In the genomic region with DNA sequence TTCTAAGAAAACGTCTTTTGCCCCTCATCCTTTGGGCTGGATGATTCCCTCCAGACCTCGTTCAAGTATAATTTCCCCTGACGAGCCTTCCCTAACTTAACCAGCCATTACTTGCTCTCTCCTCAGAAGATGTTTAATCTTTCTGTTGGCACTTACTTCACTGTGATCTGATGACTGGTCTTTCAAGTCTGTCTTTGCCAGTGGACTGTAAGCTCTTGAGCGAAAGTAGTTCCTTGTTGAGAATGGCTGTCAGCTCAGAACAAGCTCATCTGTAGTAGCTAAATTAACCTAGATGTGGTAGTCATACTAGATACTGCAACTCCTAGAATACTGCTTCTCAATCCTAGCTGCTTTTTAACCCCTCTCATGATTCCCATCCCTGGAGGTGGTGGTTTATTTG, we compare ENCODE assay signal across 34 cellular contexts.
"Had no signal": no experiment of that assay in that cellular context is flagged by ENCODE, and none has a peak within 500 bp of the region (broad histone marks: within the 10 kb centered on the region; RNA-seq: fewer than 3 reads in every experiment).

No MANE protein-coding gene starts in this region.

- H3K9ac ChIP-seq: SK-N-SH had no signal

- H3K9me3 Mint-ChIP-seq: activated CD4-positive, alpha-beta memory T cell treated with anti-CD3 and anti-CD28 coated beads for 36 hours; activated naive CD4-positive, alpha-beta T cell treated with anti-CD3 and anti-CD28 coated beads, Interleukin-2, amount 10 ng/mL, durations not matched to agents 7 days and 5 days; activated naive CD8-positive, alpha-beta T cell treated with anti-CD3 and anti-CD28 coated beads, Interleukin-2, amount 50 U/mL, for 24 hours; activated T-cell treated with anti-CD3 and anti-CD28 coated beads, Interleukin-2, amount 50 U/mL, for 4 hours; activated T-helper 1 cell treated with anti-CD3 and anti-CD28 coated beads, Interleukin-12 subunit alpha, Interleukin-12 subunit beta, Interleukin-2, Interleukin-4 antibody, amounts not matched to agents 30 ng/mL and 10 ng/mL and 1 ng/mL, durations not matched to agents 14 hours and 24 hours and 36 hours; brain; T-helper 1 cell treated with Interleukin-12 subunit alpha and Interleukin-12 subunit beta and Interleukin-4 antibody, amounts not matched to agents 30 μg/mL and 1 μg/mL, for 36 hours; T-helper 2 cell treated with Interferon-gamma antibody and Interleukin-4, amounts not matched to agents 5 μg/mL and 100 μg/mL, for 36 hours had no signal

- ATAC-seq: activated naive CD8-positive, alpha-beta T cell treated with anti-CD3 and anti-CD28 coated beads, Interleukin-2, amount 50 U/mL, for 24 hours; activated T-cell treated with anti-CD3 and anti-CD28 coated beads, Interleukin-2, amount 50 U/mL, for 4 hours; PC-3 had no signal

- H3K27me3 ChIP-seq: MG63, Peyer's patch, SJSA1 had no signal

- H3K4me3 Mint-ChIP-seq: activated CD4-positive, alpha-beta memory T cell treated with anti-CD3 and anti-CD28 coated beads for 36 hours; activated naive CD4-positive, alpha-beta T cell treated with anti-CD3 and anti-CD28 coated beads, Interleukin-2, amount 10 ng/mL, durations not matched to agents 7 days and 5 days; activated naive CD8-positive, alpha-beta T cell; activated naive CD8-positive, alpha-beta T cell treated with anti-CD3 and anti-CD28 coated beads, Interleukin-2, amount 50 U/mL, for 24 hours; activated T-cell treated with anti-CD3 and anti-CD28 coated beads, Interleukin-2, amount 50 U/mL, for 4 hours; activated T-helper 1 cell treated with anti-CD3 and anti-CD28 coated beads, Interleukin-12 subunit alpha, Interleukin-12 subunit beta, Interleukin-2, Interleukin-4 antibody, amounts not matched to agents 30 ng/mL and 10 ng/mL and 1 ng/mL, durations not matched to agents 14 hours and 24 hours and 36 hours; brain; T-helper 1 cell treated with Interleukin-12 subunit alpha and Interleukin-12 subunit beta and Interleukin-4 antibody, amounts not matched to agents 30 μg/mL and 1 μg/mL, for 36 hours; T-helper 2 cell treated with Interferon-gamma antibody and Interleukin-4, amounts not matched to agents 5 μg/mL and 100 μg/mL, for 36 hours had no signal

- H3K4me3 ChIP-seq: MG63, Peyer's patch, SJSA1 had no signal

- H3K9me3 ChIP-seq: MG63, Peyer's patch, SJSA1, SK-N-SH had no signal

- H3K27ac ChIP-seq: Peyer's patch, SJSA1 had no signal

- H3K4me1 ChIP-seq: Peyer's patch had no signal

- DNase-seq: activated CD4-positive, alpha-beta memory T cell treated with anti-CD3 and anti-CD28 coated beads for 36 hours; activated CD4-positive, alpha-beta T cell treated with anti-CD3 and anti-CD28 coated beads, Interleukin-2, amount 50 U/mL, for 1 hour; activated CD8-positive, alpha-beta memory T cell treated with anti-CD3 and anti-CD28 coated beads, Interleukin-2, amount 50 U/mL, for 4 hours; activated gamma-delta T cell treated with Interleukin-2 at 50 U/mL for 16 hours; activated naive CD4-positive, alpha-beta T cell treated with anti-CD3 and anti-CD28 coated beads, Interleukin-2, amount 10 ng/mL, durations not matched to agents 7 days and 5 days; activated naive CD8-positive, alpha-beta T cell treated with anti-CD3 and anti-CD28 coated beads, Interleukin-2, amount 50 U/mL, for 24 hours; activated T-cell treated with anti-CD3 and anti-CD28 coated beads for 4 hours; activated T-cell treated with anti-CD3 and anti-CD28 coated beads, Interleukin-2, amount 50 U/mL, for 4 hours; anterior cingulate cortex; caudate nucleus; Kasumi-1; KG1; MG63; NCI-H1048; NCI-H1436 treated with DMSO at 0.1 percent for 48 hours; NCI-H1694 treated with DMSO at 0.1 percent for 48 hours; NCI-H2029; NCI-H510A; NCI-H526; NCI-H748 treated with DMSO at 0.1 percent for 48 hours; NK-92 treated with Interleukin-12 subunit alpha and Interleukin-12 subunit beta, amount 100 ng/mL, for 24 hours; PC-3; Peyer's patch; RPMI8226; SHP77 treated with DMSO at 0.1 percent for 48 hours; SK-N-SH had no signal

- H3K27ac Mint-ChIP-seq: activated CD4-positive, alpha-beta memory T cell treated with anti-CD3 and anti-CD28 coated beads for 36 hours; activated naive CD4-positive, alpha-beta T cell treated with anti-CD3 and anti-CD28 coated beads, Interleukin-2, amount 10 ng/mL, durations not matched to agents 7 days and 5 days; activated naive CD8-positive, alpha-beta T cell; activated naive CD8-positive, alpha-beta T cell treated with anti-CD3 and anti-CD28 coated beads, Interleukin-2, amount 50 U/mL, for 24 hours; activated T-helper 1 cell treated with anti-CD3 and anti-CD28 coated beads, Interleukin-12 subunit alpha, Interleukin-12 subunit beta, Interleukin-2, Interleukin-4 antibody, amounts not matched to agents 30 ng/mL and 10 ng/mL and 1 ng/mL, durations not matched to agents 14 hours and 24 hours and 36 hours; brain; T-helper 1 cell treated with Interleukin-12 subunit alpha and Interleukin-12 subunit beta and Interleukin-4 antibody, amounts not matched to agents 30 μg/mL and 1 μg/mL, for 36 hours; T-helper 2 cell treated with Interferon-gamma antibody and Interleukin-4, amounts not matched to agents 5 μg/mL and 100 μg/mL, for 36 hours had no signal

- H3K36me3 ChIP-seq: MG63, Peyer's patch, SJSA1 had no signal

- H3K4me2 ChIP-seq: SK-N-SH had no signal

- FAIRE-seq: bronchial epithelial cell, TTC549 had no signal

- H3K36me3 Mint-ChIP-seq: activated CD4-positive, alpha-beta memory T cell treated with anti-CD3 and anti-CD28 coated beads for 36 hours; activated naive CD4-positive, alpha-beta T cell treated with anti-CD3 and anti-CD28 coated beads, Interleukin-2, amount 10 ng/mL, durations not matched to agents 7 days and 5 days; brain had no signal

- H3K27me3 Mint-ChIP-seq: activated CD4-positive, alpha-beta memory T cell treated with anti-CD3 and anti-CD28 coated beads for 36 hours; activated naive CD4-positive, alpha-beta T cell treated with anti-CD3 and anti-CD28 coated beads, Interleukin-2, amount 10 ng/mL, durations not matched to agents 7 days and 5 days; activated naive CD8-positive, alpha-beta T cell; activated naive CD8-positive, alpha-beta T cell treated with anti-CD3 and anti-CD28 coated beads, Interleukin-2, amount 50 U/mL, for 24 hours; brain had no signal
